1 cellular context compared by ENCODE assay signal in the genomic region with DNA sequence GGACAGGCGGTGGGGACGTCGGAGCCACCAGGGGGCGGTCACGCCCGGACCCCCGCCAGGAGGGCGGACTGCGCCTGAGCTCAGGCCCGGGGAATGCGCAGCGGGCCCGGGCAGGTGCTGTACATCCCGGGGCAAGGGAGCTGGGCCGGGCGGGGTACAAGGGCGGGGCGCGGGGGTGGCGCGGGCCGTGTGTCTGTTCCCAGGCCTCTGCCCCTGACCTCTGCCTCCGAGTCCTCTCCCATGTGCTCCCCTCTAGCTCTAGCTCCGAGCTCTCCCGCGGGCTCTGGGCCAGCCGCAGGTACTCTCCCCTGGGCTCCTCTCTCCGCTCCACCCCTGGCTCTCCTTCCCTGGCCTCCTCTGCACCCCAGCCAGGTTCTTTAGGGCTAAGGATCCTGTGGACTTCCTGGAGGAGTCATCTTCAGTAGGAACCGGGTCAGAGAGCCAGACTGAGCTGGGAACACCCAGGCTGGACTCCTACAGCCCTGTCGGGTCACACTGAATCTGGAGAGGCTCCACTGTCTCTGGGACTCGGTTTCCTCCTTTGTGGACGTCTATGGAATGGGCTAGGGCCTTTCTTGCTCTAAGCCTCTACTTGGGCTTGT.
TF ChIP-seq lines count a peak whose summit lies in the region.

No MANE protein-coding gene starts in this region.

TF ChIP-seq in SK-N-SH treated with all-trans-retinoic acid at 6 μM for 48 hours, 23 proteins besides CTCF, POLR2A, EP300 and RAD21 (continued from another document):
- TF ChIP-seq TSHZ2 (CRISPR knock-in tag; IDR thresholded peaks at IDR 0.05), result no peak
